In genomic region chr16:57372372-57373116, GRCh38 we compare ENCODE assay signal across 1 cellular context.
TF ChIP-seq lines count a peak whose summit lies in the region.

Gene CX3CL1 (plus strand): TSS chr16:57372490. CDS start chr16:57372569, 79 bp downstream.

TF ChIP-seq in HepG2, 621 proteins besides CTCF, POLR2A, EP300 and RAD21 (continued from another document and continues in another):
- TF ChIP-seq RNF219 (CRISPR knock-in tag; IDR thresholded peaks at IDR 0.05): no peak; the same call in 1 of the 2 replicates
- peak; percentile 77; the same call in 1 of the 2 replicates for TF ChIP-seq FOSL2 (CRISPR knock-in tag; IDR thresholded peaks at IDR 0.05)
- peak; percentile 50; the same call in 1 of the 2 replicates for TF ChIP-seq ZNF768 (CRISPR knock-in tag; IDR thresholded peaks at IDR 0.05)
- TF ChIP-seq ZBTB3 (CRISPR knock-in tag; IDR thresholded peaks at IDR 0.05; ENCODE audit: borderline replicate concordance, low read depth): peak; percentile 76
- TF ChIP-seq ZNF615 (CRISPR knock-in tag; IDR thresholded peaks at IDR 0.05; ENCODE audit: borderline replicate concordance): peak; percentile 88; the same call in 1 of the 2 replicates
- TF ChIP-seq NFE2L1 (CRISPR knock-in tag; IDR thresholded peaks at IDR 0.05; ENCODE audit: borderline replicate concordance): no peak; the same call in 1 of the 2 replicates
- TF ChIP-seq ZFP1 (CRISPR knock-in tag; IDR thresholded peaks at IDR 0.05): peak; percentile 90
- TF ChIP-seq MAFF (IDR thresholded peaks at IDR 0.05; ENCODE audit: low read depth, low read length): no peak
- TF ChIP-seq ZNF576 (CRISPR knock-in tag; IDR thresholded peaks at IDR 0.05): no peak
- TF ChIP-seq ZNF260 (CRISPR knock-in tag; IDR thresholded peaks at IDR 0.05; ENCODE audit: borderline replicate concordance, low read depth): no peak
- TF ChIP-seq ZSCAN30 (CRISPR knock-in tag; IDR thresholded peaks at IDR 0.05): peak; percentile 83
- no peak for TF ChIP-seq ZNF83 (CRISPR knock-in tag; IDR thresholded peaks at IDR 0.05; ENCODE audit: borderline replicate concordance)
- peak in 1 of 2 experiments; percentile 69; a peak in 2 of 4 replicates for TF ChIP-seq ATF4 (CRISPR knock-in tag; IDR thresholded peaks at IDR 0.05)
- peak; percentile 40 for TF ChIP-seq ZNF772 (CRISPR knock-in tag; IDR thresholded peaks at IDR 0.05)
- peak; percentile 15 for TF ChIP-seq STAG1 (CRISPR knock-in tag; IDR thresholded peaks at IDR 0.05)
- TF ChIP-seq GMEB2 (CRISPR knock-in tag; IDR thresholded peaks at IDR 0.05; ENCODE audit: low read depth): 0 out of 2 replicates have a peak, but pooled peaks have one; percentile 13
- no peak for TF ChIP-seq CENPX (CRISPR knock-in tag; IDR thresholded peaks at IDR 0.05)
- no peak for TF ChIP-seq SP1 (IDR thresholded peaks at IDR 0.05)
- TF ChIP-seq SP1 (CRISPR knock-in tag; IDR thresholded peaks at IDR 0.05): 0 out of 2 replicates have a peak, but pooled peaks have one; percentile 54
- TF ChIP-seq ZNF33B (CRISPR knock-in tag; IDR thresholded peaks at IDR 0.05): peak; percentile 98
- no peak for TF ChIP-seq PBX2 (CRISPR knock-in tag; IDR thresholded peaks at IDR 0.05)
- 0 out of 2 replicates have a peak, but pooled peaks have one; percentile 94 for TF ChIP-seq ZSCAN9 (CRISPR knock-in tag; IDR thresholded peaks at IDR 0.05; ENCODE audit: borderline replicate concordance)
- TF ChIP-seq PCBP2 (optimal IDR thresholded peaks at IDR 0.05; ENCODE audit: low read depth, low read length, poor library complexity, severe bottlenecking): no peak
- no peak for TF ChIP-seq ATF6 (CRISPR knock-in tag; conservative IDR thresholded peaks at IDR 0.05)
- peak; percentile 99 for TF ChIP-seq ZC3H13 (CRISPR knock-in tag; IDR thresholded peaks at IDR 0.05)
- TF ChIP-seq AKNA (CRISPR knock-in tag; IDR thresholded peaks at IDR 0.05; ENCODE audit: borderline replicate concordance): no peak
- peak; percentile 100 for TF ChIP-seq ZNF782 (CRISPR knock-in tag; IDR thresholded peaks at IDR 0.05; ENCODE audit: borderline replicate concordance)
- no peak for TF ChIP-seq USF2 (IDR thresholded peaks at IDR 0.05; ENCODE audit: low read depth, low read length)
- TF ChIP-seq USF2 (CRISPR knock-in tag; IDR thresholded peaks at IDR 0.05; ENCODE audit: borderline replicate concordance): peak; percentile 51; the same call in 1 of the 2 replicates
- TF ChIP-seq CHD4 (IDR thresholded peaks at IDR 0.05; ENCODE audit: borderline replicate concordance, low read length): peak; percentile 60; the same call in 1 of the 2 replicates
- TF ChIP-seq PRMT3 (CRISPR knock-in tag; IDR thresholded peaks at IDR 0.05; ENCODE audit: borderline replicate concordance, low read depth): peak; percentile 44; the same call in 1 of the 2 replicates
- peak; percentile 63 for TF ChIP-seq POGK (CRISPR knock-in tag; conservative IDR thresholded peaks at IDR 0.05)
- peak; percentile 68 for TF ChIP-seq MED8 (CRISPR knock-in tag; IDR thresholded peaks at IDR 0.05; ENCODE audit: insufficient replicate concordance)
- TF ChIP-seq ZNF367 (CRISPR knock-in tag; IDR thresholded peaks at IDR 0.05; ENCODE audit: borderline replicate concordance): no peak
- peak; percentile 34; the same call in 1 of the 2 replicates for TF ChIP-seq ZNF614 (CRISPR knock-in tag; IDR thresholded peaks at IDR 0.05; ENCODE audit: borderline replicate concordance)
- peak; percentile 78 for TF ChIP-seq ZMYM3 (CRISPR knock-in tag; IDR thresholded peaks at IDR 0.05)
- TF ChIP-seq HHEX (CRISPR knock-in tag; IDR thresholded peaks at IDR 0.05): no peak; the same call in 1 of the 2 replicates
- TF ChIP-seq FOXP1 (IDR thresholded peaks at IDR 0.05): no peak
- peak; percentile 85; the same call in 1 of the 2 replicates for TF ChIP-seq FOXP1 (CRISPR knock-in tag; IDR thresholded peaks at IDR 0.05)
- peak; percentile 92; the same call in 1 of the 2 replicates for TF ChIP-seq ZNF414 (CRISPR knock-in tag; IDR thresholded peaks at IDR 0.05)
- TF ChIP-seq POLR2G (IDR thresholded peaks at IDR 0.05; ENCODE audit: low read depth, low read length): peak; percentile 96
- 0 out of 2 replicates have a peak, but pooled peaks have one; percentile 3 for TF ChIP-seq ZNF740 (CRISPR knock-in tag; IDR thresholded peaks at IDR 0.05)
